27 cellular contexts compared by ENCODE assay signal in the genomic region with DNA sequence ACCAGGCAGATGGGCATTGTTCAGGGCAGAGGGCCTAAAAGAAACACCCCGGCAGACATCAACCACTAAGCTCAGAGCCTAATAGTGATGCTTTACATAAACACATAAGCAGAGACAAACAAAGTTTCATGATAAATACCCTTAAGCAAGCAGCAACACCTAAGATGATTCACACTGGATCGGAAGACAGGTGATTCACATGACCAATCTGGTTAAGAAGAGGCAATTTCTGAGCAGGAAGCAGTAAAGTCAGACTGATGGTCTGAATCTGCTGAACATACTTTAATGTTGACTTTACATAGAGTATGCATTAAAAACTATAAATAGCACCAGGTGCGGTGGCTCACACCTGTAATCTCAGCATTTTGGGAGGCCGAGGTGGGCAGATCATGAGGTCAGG. TPM values are rescaled to one million over a fixed set of nuclear protein-coding genes. Genes with fewer than 3 reads are reported as not detected.
"Had no signal": no experiment of that assay in that cellular context is flagged by ENCODE, and none has a peak within 500 bp of the region (broad histone marks: within the 10 kb centered on the region; RNA-seq: fewer than 3 reads in every experiment).

No MANE protein-coding gene starts in this region.

- H3K9me3 ChIP-seq: esophagus squamous epithelium, left lung, ovary, thyroid gland had no signal

- H3K27ac ChIP-seq: coronary artery, esophagus squamous epithelium, left lung, ovary, thyroid gland had no signal

- DNase-seq: dermis blood vessel endothelial cell; esophagus squamous epithelium; hypothalamus; immature natural killer cell; kidney; left cardiac atrium; left lung; mesendoderm; midbrain; naive thymus-derived CD8-positive, alpha-beta T cell; nephron progenitor cell; nucleus accumbens; ovary; posterior cingulate gyrus; stimulated activated CD4-positive, alpha-beta T cell treated with anti-CD3 and anti-CD28 coated beads, Interleukin-12 subunit alpha, Interleukin-12 subunit beta, amount 100 ng/mL, for 4 hours; stimulated activated CD4-positive, alpha-beta T cell treated with anti-CD3 and anti-CD28 coated beads, Interleukin-1b, Interleukin-23, amount 100 ng/mL, for 48 hours; stimulated activated CD4-positive, alpha-beta T cell treated with anti-CD3 and anti-CD28 coated beads, Interleukin-4, amount 100 ng/mL, for 1 hour; stimulated activated CD8-positive, alpha-beta memory T cell treated with anti-CD3 and anti-CD28 coated beads, Interleukin-4, amount 100 ng/mL, for 48 hours; stimulated activated naive CD4-positive, alpha-beta T cell; stimulated activated naive CD8-positive, alpha-beta T cell treated with anti-CD3 and anti-CD28 coated beads, Interleukin-15, amount 100 ng/mL, for 72 hours; thyroid gland had no signal

- H3K4me3 ChIP-seq: coronary artery, esophagus squamous epithelium, left lung, ovary, smooth muscle cell, thyroid gland had no signal

- H3K36me3 ChIP-seq: esophagus squamous epithelium, left lung, ovary, thyroid gland had no signal

- H3K4me2 ChIP-seq: smooth muscle cell had no signal

- H3K27me3 ChIP-seq: left lung, ovary, thyroid gland had no signal

- ATAC-seq: left cardiac atrium; left lung; naive thymus-derived CD8-positive, alpha-beta T cell; sciatic nerve; stimulated activated naive CD8-positive, alpha-beta T cell treated with anti-CD3 and anti-CD28 coated beads, Interleukin-15, amount 100 ng/mL, for 72 hours had no signal

RNA-seq across cellular contexts. Expression of a gene that starts 56.1 kb away (rescaled TPM):
- total RNA-seq: epithelial cell of proximal tubule, myocyte, pulmonary artery endothelial cell had no signal
- polyA plus RNA-seq: immature natural killer cell; naive thymus-derived CD8-positive, alpha-beta T cell had no signal
